ENCODE assay signal across 28 cellular contexts in the genomic region with DNA sequence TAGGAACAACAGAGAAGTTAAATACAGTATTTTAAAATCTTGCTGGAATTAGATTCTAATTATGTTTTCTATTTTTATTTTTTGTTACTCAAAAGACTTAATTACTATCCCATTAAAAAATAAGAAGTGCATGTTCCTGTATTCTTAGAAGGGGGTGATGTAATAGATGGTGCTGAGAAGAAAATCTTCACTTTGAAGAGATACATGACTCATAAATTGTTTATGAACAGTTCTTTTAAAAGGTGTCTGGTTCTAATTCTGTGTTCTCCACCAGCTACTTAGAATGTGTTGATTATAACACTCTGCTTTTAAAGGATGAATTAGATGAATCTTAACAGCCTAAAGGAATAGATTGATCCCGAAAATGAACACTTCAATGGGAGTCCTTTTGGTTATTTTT. TPM values are rescaled to one million over a fixed set of nuclear protein-coding genes. Genes with fewer than 3 reads are reported as not detected.
DNase-seq lines count a peak whose midpoint lies in the region; ATAC-seq and TF ChIP-seq lines count a peak whose summit lies in the region.
"Had no signal": no experiment of that assay in that cellular context is flagged by ENCODE, and none has a peak within 500 bp of the region (broad histone marks: within the 10 kb centered on the region; RNA-seq: fewer than 3 reads in every experiment).

No MANE protein-coding gene starts in this region.

- H4K20me1 ChIP-seq in PC-9 (ENCODE audit: insufficient read depth), result no peaks in the 10 kb centered on the region

- peaks cover 10 to 49% (median 19%) of the 10 kb centered on the region in 3 donors for H3K36me3 Mint-ChIP-seq in CD8-positive, alpha-beta memory T cell
- peaks cover 33% of the 10 kb centered on the region for H3K36me3 Mint-ChIP-seq in activated CD4-positive, alpha-beta T cell treated with anti-CD3 and anti-CD28 coated beads, Interleukin-2, amount 10 ng/mL, durations not matched to agents 24 days and 14 days (ENCODE audit: low read depth)

- BruUV-seq in PC-9 (replicated peaks; lab: Mats Ljungman, UMichigan), result no TSS peak

- no peak for TF ChIP-seq CTCF in PC-9 (conservative IDR thresholded peaks at IDR 0.05)
- no peak for TF ChIP-seq CTCF in upper lobe of right lung (IDR thresholded peaks at IDR 0.05)

- no peaks in the 10 kb centered on the region; the same call in 1 of the 2 replicates for H3F3A ChIP-seq in PC-9 (ENCODE audit: insufficient read depth, low read depth)

- intact Hi-C loops in PC-9 (cut with micrococcal nuclease; ENCODE audit: unreplicated experiment) (no loop called here), upper lobe of right lung (cut with DNase I) (no loop called here)
- intact Hi-C loops in activated CD4-positive, alpha-beta T cell treated with anti-CD3 and anti-CD28 coated beads, Interleukin-2, amount 10 ng/mL, durations not matched to agents 24 days and 14 days (cut with micrococcal nuclease), result no loop called here

- peaks cover 30% of the 10 kb centered on the region for H3K4me1 Mint-ChIP-seq in stimulated activated naive CD8-positive, alpha-beta T cell treated with anti-CD3 and anti-CD28 coated beads, Interleukin-15, amount 100 ng/mL, for 72 hours
- peaks cover 5 to 14% (median 10%) of the 10 kb centered on the region in 3 donors for H3K4me1 Mint-ChIP-seq in CD8-positive, alpha-beta memory T cell
- H3K4me1 Mint-ChIP-seq in activated CD4-positive, alpha-beta T cell treated with anti-CD3 and anti-CD28 coated beads, Interleukin-2, amount 10 ng/mL, durations not matched to agents 24 days and 14 days, result peaks cover 12% of the 10 kb centered on the region

- no peak overlapping the region for H2AFZ ChIP-seq in PC-9

- H3K27me3 ChIP-seq in PC-9 (ENCODE audit: insufficient read depth, low read depth) (no peaks in the 10 kb centered on the region), upper lobe of right lung (no peaks in the 10 kb centered on the region)
- no peaks in the 10 kb centered on the region for H3K27me3 ChIP-seq in CD8-positive, alpha-beta memory T cell (ENCODE audit: insufficient read depth, low read length, poor library complexity, severe bottlenecking)
- H3K27me3 ChIP-seq: ascending aorta, esophagus muscularis mucosa, MG63, pancreas, right lobe of liver, transverse colon had no signal

- H3K9me3 Mint-ChIP-seq in stimulated activated naive CD8-positive, alpha-beta T cell treated with anti-CD3 and anti-CD28 coated beads, Interleukin-15, amount 100 ng/mL, for 72 hours, result no peaks in the 10 kb centered on the region
- H3K9me3 Mint-ChIP-seq in CD8-positive, alpha-beta memory T cell, result no peaks in the 10 kb centered on the region
- H3K9me3 Mint-ChIP-seq in activated CD4-positive, alpha-beta T cell treated with anti-CD3 and anti-CD28 coated beads, Interleukin-2, amount 10 ng/mL, durations not matched to agents 24 days and 14 days, result peaks cover 4% of the 10 kb centered on the region
- H3K9me3 Mint-ChIP-seq: activated B cell treated with CpG ODN at 0.5 μM for 24 hours; CD4-positive, alpha-beta T cell; H9; nephron had no signal

- H3K27ac ChIP-seq in PC-9 (peak overlapping the region; percentile 51), epithelial cell of prostate (peak overlapping the region; percentile 53), upper lobe of right lung (no peak overlapping the region)
- H3K27ac ChIP-seq in CD8-positive, alpha-beta memory T cell (ENCODE audit: low read depth, low read length), result no peak overlapping the region
- H3K27ac ChIP-seq: ascending aorta, esophagus muscularis mucosa, pancreas, right lobe of liver, transverse colon had no signal

- H3K9me3 ChIP-seq in PC-9 (ENCODE audit: insufficient read depth, low read depth) (no peaks in the 10 kb centered on the region), upper lobe of right lung (no peaks in the 10 kb centered on the region)
- no peaks in the 10 kb centered on the region for H3K9me3 ChIP-seq in CD8-positive, alpha-beta memory T cell (ENCODE audit: low read length)
- H3K9me3 ChIP-seq: ascending aorta, esophagus muscularis mucosa, MG63, pancreas, right lobe of liver, transverse colon had no signal

- CTCF ChIA-PET in PC-9 (lab: Charles Lee), result interaction anchor here (0.6 kb wide), 1 partner anchor 162 kb away, joined by 5 read pairs; no protein-coding TSS in a partner anchor
- CTCF ChIA-PET in CD8-positive, alpha-beta memory T cell (lab: Charles Lee), result no interaction called here

- POLR2A ChIA-PET in PC-9 (lab: Charles Lee; ENCODE audit: unreplicated experiment), result no interaction called here
- POLR2A ChIA-PET in CD8-positive, alpha-beta memory T cell (lab: Charles Lee), result no interaction called here

- no peak overlapping the region for H3K4me3 ChIP-seq in PC-9
- no peak overlapping the region for H3K4me3 ChIP-seq in CD8-positive, alpha-beta memory T cell (ENCODE audit: low read length)
- H3K4me3 ChIP-seq in upper lobe of right lung, result no peak overlapping the region
- H3K4me3 ChIP-seq: ascending aorta, esophagus muscularis mucosa, MG63, pancreas, right lobe of liver, transverse colon had no signal

- no peak overlapping the region for H3K4me3 Mint-ChIP-seq in stimulated activated naive CD8-positive, alpha-beta T cell treated with anti-CD3 and anti-CD28 coated beads, Interleukin-15, amount 100 ng/mL, for 72 hours
- H3K4me3 Mint-ChIP-seq in CD8-positive, alpha-beta memory T cell, result no peak overlapping the region
- no peak overlapping the region for H3K4me3 Mint-ChIP-seq in activated CD4-positive, alpha-beta T cell treated with anti-CD3 and anti-CD28 coated beads, Interleukin-2, amount 10 ng/mL, durations not matched to agents 24 days and 14 days
- H3K4me3 Mint-ChIP-seq: activated B cell treated with CpG ODN at 0.5 μM for 24 hours; CD4-positive, alpha-beta T cell; H9; nephron had no signal

- H3K79me2 ChIP-seq in PC-9 (ENCODE audit: low read depth), result no peaks in the 10 kb centered on the region

- H3K4me1 ChIP-seq in PC-9 (replicated peaks; ENCODE audit: insufficient read depth), result no peaks in the 10 kb centered on the region
- H3K4me1 ChIP-seq in CD8-positive, alpha-beta memory T cell (ENCODE audit: insufficient read depth, low read length), result no peaks in the 10 kb centered on the region
- H3K4me1 ChIP-seq in upper lobe of right lung, result no peaks in the 10 kb centered on the region
- H3K4me1 ChIP-seq: pancreas, transverse colon had no signal

- peaks cover 14% of the 10 kb centered on the region for H3K36me3 ChIP-seq in PC-9 (ENCODE audit: low read depth)
- peaks cover 4% of the 10 kb centered on the region for H3K36me3 ChIP-seq in CD8-positive, alpha-beta memory T cell (ENCODE audit: insufficient read depth, low read length)
- H3K36me3 ChIP-seq in upper lobe of right lung, result peaks cover 37% of the 10 kb centered on the region

- H3K4me2 ChIP-seq in PC-9, result no peak overlapping the region

- H3K27ac Mint-ChIP-seq in stimulated activated naive CD8-positive, alpha-beta T cell treated with anti-CD3 and anti-CD28 coated beads, Interleukin-15, amount 100 ng/mL, for 72 hours, result peak overlapping the region; percentile 95 to 96
- H3K27ac Mint-ChIP-seq in CD8-positive, alpha-beta memory T cell, result no peak overlapping the region
- H3K27ac Mint-ChIP-seq in activated CD4-positive, alpha-beta T cell treated with anti-CD3 and anti-CD28 coated beads, Interleukin-2, amount 10 ng/mL, durations not matched to agents 24 days and 14 days, result no peak overlapping the region
- H3K27ac Mint-ChIP-seq: activated B cell treated with CpG ODN at 0.5 μM for 24 hours; CD4-positive, alpha-beta T cell; H9; nephron had no signal

- no peaks in the 10 kb centered on the region for H3K9me2 ChIP-seq in PC-9 (ENCODE audit: insufficient read depth)

- no peak for DNase-seq in stimulated activated naive CD8-positive, alpha-beta T cell treated with anti-CD3 and anti-CD28 coated beads, Interleukin-15, amount 100 ng/mL, for 72 hours
- no peak for DNase-seq in stimulated activated naive CD8-positive, alpha-beta T cell treated with anti-CD3 and anti-CD28 coated beads, Interleukin-15, Interleukin-2, amounts not matched to agents 100 U/mL and 50 U/mL, for 24 hours
- DNase-seq in PC-9 (no peak), epithelial cell of prostate (ENCODE audit: low read depth, low spot score) (no peak), DMS79 (lab: John Stamatoyannopoulos, UW) (no peak), upper lobe of right lung (no peak)
- no peak for DNase-seq in CD8-positive, alpha-beta memory T cell
- no peak for DNase-seq in activated CD4-positive, alpha-beta T cell treated with anti-CD3 and anti-CD28 coated beads, Interleukin-2, amount 10 ng/mL, durations not matched to agents 24 days and 14 days
- DNase-seq: activated B cell treated with CpG ODN at 0.5 μM for 24 hours; activated CD4-positive, alpha-beta T cell treated with anti-CD3 and anti-CD28 coated beads, Interleukin-2, amount 50 U/mL, for 48 hours; CD4-positive, alpha-beta T cell; cerebellar nuclear complex; DMS 273 treated with DMSO at 0.1 percent for 48 hours; effector CD4-positive, alpha-beta T cell; GDM1; H9; left ventricle myocardium superior; MG63; midbrain; NCI-H146; NCI-H526 treated with DMSO at 0.1 percent for 48 hours; pancreas; right lobe of liver; T1000; transverse colon had no signal

- H3K27me3 Mint-ChIP-seq in stimulated activated naive CD8-positive, alpha-beta T cell treated with anti-CD3 and anti-CD28 coated beads, Interleukin-15, amount 100 ng/mL, for 72 hours, result no peaks in the 10 kb centered on the region
- H3K27me3 Mint-ChIP-seq in CD8-positive, alpha-beta memory T cell, result no peaks in the 10 kb centered on the region
- no peaks in the 10 kb centered on the region for H3K27me3 Mint-ChIP-seq in activated CD4-positive, alpha-beta T cell treated with anti-CD3 and anti-CD28 coated beads, Interleukin-2, amount 10 ng/mL, durations not matched to agents 24 days and 14 days
- H3K27me3 Mint-ChIP-seq: activated B cell treated with CpG ODN at 0.5 μM for 24 hours; CD4-positive, alpha-beta T cell had no signal

- peak; percentile 76 for ATAC-seq in stimulated activated naive CD8-positive, alpha-beta T cell treated with anti-CD3 and anti-CD28 coated beads, Interleukin-15, amount 100 ng/mL, for 72 hours
- ATAC-seq in stimulated activated naive CD8-positive, alpha-beta T cell treated with anti-CD3 and anti-CD28 coated beads, Interleukin-15, Interleukin-2, amounts not matched to agents 100 U/mL and 50 U/mL, for 24 hours, result no peak
- ATAC-seq in upper lobe of right lung, result no peak
- ATAC-seq: left ventricle myocardium superior, pancreas, right lobe of liver had no signal

RNA-seq across cellular contexts. Expression of a gene that starts 8.2 kb away (rescaled TPM):
- total RNA-seq in PC-9 (2021) (45.3 and 46.1 TPM in 2 replicates), upper lobe of right lung (39.4 TPM)
- total RNA-seq in CD8-positive, alpha-beta memory T cell, result 10 to 100 TPM; 35.9 to 37.1 TPM
- 54.2 TPM for polyA plus RNA-seq in CD8-positive, alpha-beta memory T cell
- 35.1 and 40.5 TPM in 2 replicates for total RNA-seq in activated CD4-positive, alpha-beta T cell treated with anti-CD3 and anti-CD28 coated beads, Interleukin-2, amount 10 ng/mL, durations not matched to agents 24 days and 14 days

RNA-seq across cellular contexts. Expression of a gene that starts 34.6 kb away (rescaled TPM):
- total RNA-seq in PC-9 (2021) (18.7 and 22.0 TPM in 2 replicates), upper lobe of right lung (44.3 TPM)
- total RNA-seq in CD8-positive, alpha-beta memory T cell, result 10 to 100 TPM; 15.5 to 16.0 TPM
- 26.6 TPM for polyA plus RNA-seq in CD8-positive, alpha-beta memory T cell
- total RNA-seq in activated CD4-positive, alpha-beta T cell treated with anti-CD3 and anti-CD28 coated beads, Interleukin-2, amount 10 ng/mL, durations not matched to agents 24 days and 14 days, result 24.3 and 31.0 TPM in 2 replicates

RNA-seq across cellular contexts. Expression of a gene that starts 55.2 kb away (rescaled TPM):
- total RNA-seq in PC-9 (2021), result not detected in 2 replicates
- 100 to 1,000 TPM; 123 to 127 TPM for total RNA-seq in CD8-positive, alpha-beta memory T cell
- 83.1 TPM for polyA plus RNA-seq in CD8-positive, alpha-beta memory T cell
- 182 and 186 TPM in 2 replicates for total RNA-seq in activated CD4-positive, alpha-beta T cell treated with anti-CD3 and anti-CD28 coated beads, Interleukin-2, amount 10 ng/mL, durations not matched to agents 24 days and 14 days
- 16.0 TPM for total RNA-seq in upper lobe of right lung

Comparison
In these comparisons a context has a peak if more than half of its experiments do, and no peak if none do; other contexts are left out.
1. H3K27ac Mint-ChIP-seq: peak in stimulated activated naive CD8-positive, alpha-beta T cell treated with anti-CD3 and anti-CD28 coated beads, Interleukin-15, amount 100 ng/mL, for 72 hours (2 of 2); none in CD8-positive, alpha-beta memory T cell (0 of 8) and activated CD4-positive, alpha-beta T cell treated with anti-CD3 and anti-CD28 coated beads, Interleukin-2, amount 10 ng/mL, durations not matched to agents 24 days and 14 days (single experiment).
2. H3K27ac ChIP-seq: peak in PC-9 (single experiment) and epithelial cell of prostate (single experiment); none in CD8-positive, alpha-beta memory T cell (single experiment) and upper lobe of right lung (single experiment).
3. RNA of a gene that starts 55.2 kb away (total RNA-seq): 182 to 186 TPM in activated CD4-positive, alpha-beta T cell treated with anti-CD3 and anti-CD28 coated beads, Interleukin-2, amount 10 ng/mL, durations not matched to agents 24 days and 14 days, 123 to 127 TPM in CD8-positive, alpha-beta memory T cell and 16.0 TPM in upper lobe of right lung (single experiment); not detected in PC-9; every median in the first group is over 10 times any median in the second.